In the genomic region with DNA sequence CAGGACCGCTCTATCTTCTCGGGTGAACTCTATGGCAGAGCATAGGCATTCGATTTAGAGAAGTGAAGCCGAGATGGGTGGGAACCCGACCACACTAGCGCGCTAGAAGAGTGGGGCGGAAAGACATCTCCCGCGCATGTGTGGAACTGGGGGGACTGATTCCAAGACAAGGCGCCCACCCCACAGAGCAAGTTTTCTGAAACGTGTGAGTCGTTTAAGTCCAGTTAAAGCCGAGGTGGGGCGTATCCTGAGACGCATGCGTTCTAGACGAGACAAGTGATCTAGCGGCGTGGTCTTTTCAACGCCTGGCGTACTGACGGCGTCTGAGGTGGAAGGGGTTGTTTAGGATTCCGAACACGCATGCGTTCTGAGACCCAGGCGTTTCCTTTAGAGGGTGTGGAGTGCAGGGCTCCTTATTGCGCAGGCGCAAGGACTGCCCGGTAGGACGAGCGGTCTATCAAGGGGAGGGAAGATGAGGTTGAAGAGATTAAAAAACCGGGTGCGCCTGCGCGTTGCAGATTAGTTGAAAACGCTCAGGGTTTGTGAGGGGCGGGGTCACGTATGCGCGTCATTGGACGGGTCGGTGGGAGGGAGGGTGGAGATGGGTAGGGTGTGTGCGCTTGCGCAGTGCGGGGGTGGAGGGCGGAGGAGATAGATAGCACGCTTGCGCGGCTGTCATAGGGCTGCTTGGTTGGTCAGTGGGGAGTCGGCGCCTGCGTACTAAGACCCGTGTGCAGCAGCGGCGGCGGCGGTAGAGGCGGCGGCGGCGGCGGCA, we compare ENCODE assay signal across 8 cellular contexts. TPM values are rescaled to one million over a fixed set of nuclear protein-coding genes. Genes with fewer than 3 reads are reported as not detected.
DNase-seq lines count a peak whose midpoint lies in the region; ATAC-seq, FAIRE-seq and TF ChIP-seq lines count a peak whose summit lies in the region.

TSS of gene EIF5A (plus strand) at position 718 of the 775 bp plus-strand sequence. CDS start 2,008 bp downstream, outside the sequence.

- H3K79me2 ChIP-seq in HepG2 (ENCODE audit: insufficient read depth, low read length) = peaks cover 40% of the 10 kb centered on the region

- no peak within 1 kb of the TSS for H2AFZ ChIP-seq in HepG2 (ENCODE audit: low read length)

- intact Hi-C loops in HepG2 (cut with micrococcal nuclease; ENCODE audit: unreplicated experiment) = no loop called here

- in situ Hi-C loops in HepG2 (cut with HindIII; ENCODE audit: extremely low pct_ligation_motif_present, low pct_unique_long_range_greater_than_20kb) = no loop called here

- H3K4me1 ChIP-seq in HepG2 (ENCODE audit: insufficient read depth, low read length) = peaks cover 38% of the 10 kb centered on the region

- H3K9ac ChIP-seq in HepG2 (ENCODE audit: insufficient read depth, low read depth, low read length) = peak within 1 kb of the TSS; percentile 94

- CTCF ChIA-PET in HepG2 (lab: Yijun Ruan, JAX; ENCODE audit: low intra/inter-chr PET ratio, low total read pairs) = no interaction called here

- POLR2A ChIA-PET in HepG2 (lab: Yijun Ruan, JAX) = no interaction called here

- no peak for TF ChIP-seq CTCF in C4-2B (conservative IDR thresholded peaks at IDR 0.05)
- TF ChIP-seq CTCF in HepG2 (CRISPR knock-in tag; IDR thresholded peaks at IDR 0.05) = peak; percentile 15; the same call in 1 of the 2 replicates

- no peaks in the 10 kb centered on the region for H3K9me3 ChIP-seq in HepG2 (ENCODE audit: low read length)

- peak; percentile 100 for FAIRE-seq in HepG2 (lab: Jason Lieb, UNC)

- DNase-seq in NCI-H82 (lab: John Stamatoyannopoulos, UW) (peak; percentile 100), dermis blood vessel endothelial cell (peak; percentile 100), HepG2 (ENCODE audit: low spot score) (peak; percentile 100)
- peak; percentile 100 for DNase-seq in activated CD4-positive, alpha-beta T cell treated with anti-CD3 and anti-CD28 coated beads, Interleukin-2, amount 50 U/mL, for 48 hours
- peak; percentile 100 for DNase-seq in stimulated activated CD4-positive, alpha-beta T cell treated with anti-CD3 and anti-CD28 coated beads, Interleukin-4, amount 100 ng/mL, for 1 hour

- no peaks in the 10 kb centered on the region for H3K27me3 ChIP-seq in HepG2 (ENCODE audit: control insufficient read depth in 1 of 2, insufficient read depth in 2 of 2, low read length in 2 of 2)

- TSS peak; percentile 76 for BruUV-seq in HepG2 (replicated peaks; lab: Mats Ljungman, UMichigan)

- peak within 1 kb of the TSS; percentile 99 for H3K27ac ChIP-seq in C4-2B
- H3K27ac ChIP-seq in HepG2 (ENCODE audit: extremely low read length, insufficient read depth, low read length) = peak within 1 kb of the TSS; percentile 96

- 1% methylated on average over 11 of the region's 64 CpGs for WGBS in HepG2 (ENCODE audit: low lambda C conversion rate)

- TF ChIP-seq EP300 in HepG2 (IDR thresholded peaks at IDR 0.05; ENCODE audit: low read depth in 2 of 2, low read length in 2 of 2) (no peak), HepG2 (CRISPR knock-in tag; IDR thresholded peaks at IDR 0.05; ENCODE audit: borderline replicate concordance) (no peak; the same call in 1 of the 2 replicates)

- ATAC-seq in GM19395 (IDR thresholded peaks at IDR 0.05; ENCODE audit: unreplicated experiment) = peak; percentile 72
- ATAC-seq in HG03565 (IDR thresholded peaks at IDR 0.05; ENCODE audit: unreplicated experiment) = peak; percentile 64
- ATAC-seq in HepG2 = peak; percentile 80

- peak; percentile 82 to 86 for TF ChIP-seq POLR2A in HepG2 (IDR thresholded peaks at IDR 0.05; ENCODE audit: insufficient read depth in 1 of 2, low read depth in 2 of 2, low read length in 2 of 2)

- no peak for TF ChIP-seq RAD21 in HepG2 (CRISPR knock-in tag; IDR thresholded peaks at IDR 0.05)

- peak within 1 kb of the TSS; percentile 64 to 84 (median 77) for H3K4me3 ChIP-seq in HepG2 (replicated peaks in 1 of 3; ENCODE audit: insufficient read depth in 1 of 3, low read depth in 2 of 3, low read length in 3 of 3)

- H3K4me2 ChIP-seq in HepG2 (ENCODE audit: low read depth, low read length) = peak within 1 kb of the TSS; percentile 90

- H3K36me3 ChIP-seq in HepG2 (replicated peaks in 1 of 2; ENCODE audit: control insufficient read depth in 1 of 2, insufficient read depth in 2 of 2, low read length in 2 of 2) = peaks cover 14 to 27% of the 10 kb centered on the region in 2 experiments

- peaks cover 37% of the 10 kb centered on the region for H4K20me1 ChIP-seq in HepG2 (ENCODE audit: insufficient read depth, low read length)

TF ChIP-seq in HepG2, 621 proteins besides CTCF, POLR2A, EP300 and RAD21 (continues in another document):
- peak; percentile 84 for TF ChIP-seq SAP130 (CRISPR knock-in tag; IDR thresholded peaks at IDR 0.05; ENCODE audit: low read depth)
- TF ChIP-seq RFX5 (IDR thresholded peaks at IDR 0.05; ENCODE audit: low read depth, low read length) = 0 out of 2 replicates have a peak, but pooled peaks have one; percentile 18
- TF ChIP-seq RARA (CRISPR knock-in tag; IDR thresholded peaks at IDR 0.05) = 0 out of 2 replicates have a peak, but pooled peaks have one; percentile 8
- TF ChIP-seq PRDM4 (CRISPR knock-in tag; IDR thresholded peaks at IDR 0.05; ENCODE audit: borderline replicate concordance) = no peak
- TF ChIP-seq NR2C2 (CRISPR knock-in tag; IDR thresholded peaks at IDR 0.05; ENCODE audit: borderline replicate concordance) = peak; percentile 77
- TF ChIP-seq, protein P1, sequence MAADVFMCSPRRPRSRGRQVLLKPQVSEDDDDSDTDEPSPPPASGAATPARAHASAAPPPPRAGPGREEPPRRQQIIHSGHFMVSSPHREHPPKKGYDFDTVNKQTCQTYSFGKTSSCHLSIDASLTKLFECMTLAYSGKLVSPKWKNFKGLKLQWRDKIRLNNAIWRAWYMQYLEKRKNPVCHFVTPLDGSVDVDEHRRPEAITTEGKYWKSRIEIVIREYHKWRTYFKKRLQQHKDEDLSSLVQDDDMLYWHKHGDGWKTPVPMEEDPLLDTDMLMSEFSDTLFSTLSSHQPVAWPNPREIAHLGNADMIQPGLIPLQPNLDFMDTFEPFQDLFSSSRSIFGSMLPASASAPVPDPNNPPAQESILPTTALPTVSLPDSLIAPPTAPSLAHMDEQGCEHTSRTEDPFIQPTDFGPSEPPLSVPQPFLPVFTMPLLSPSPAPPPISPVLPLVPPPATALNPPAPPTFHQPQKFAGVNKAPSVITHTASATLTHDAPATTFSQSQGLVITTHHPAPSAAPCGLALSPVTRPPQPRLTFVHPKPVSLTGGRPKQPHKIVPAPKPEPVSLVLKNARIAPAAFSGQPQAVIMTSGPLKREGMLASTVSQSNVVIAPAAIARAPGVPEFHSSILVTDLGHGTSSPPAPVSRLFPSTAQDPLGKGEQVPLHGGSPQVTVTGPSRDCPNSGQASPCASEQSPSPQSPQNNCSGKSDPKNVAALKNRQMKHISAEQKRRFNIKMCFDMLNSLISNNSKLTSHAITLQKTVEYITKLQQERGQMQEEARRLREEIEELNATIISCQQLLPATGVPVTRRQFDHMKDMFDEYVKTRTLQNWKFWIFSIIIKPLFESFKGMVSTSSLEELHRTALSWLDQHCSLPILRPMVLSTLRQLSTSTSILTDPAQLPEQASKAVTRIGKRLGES (CRISPR knock-in tag; IDR thresholded peaks at IDR 0.05; ENCODE audit: borderline replicate concordance) = no peak
- 0 out of 2 replicates have a peak, but pooled peaks have one; percentile 74 for TF ChIP-seq ZNF34 (CRISPR knock-in tag; IDR thresholded peaks at IDR 0.05; ENCODE audit: borderline replicate concordance)
- no peak for TF ChIP-seq ZNF674 (CRISPR knock-in tag; IDR thresholded peaks at IDR 0.05; ENCODE audit: low read depth)

RNA-seq across cellular contexts. Expression of gene EIF5A, which starts in this region (rescaled TPM):
- 416 and 525 TPM in 2 replicates for total RNA-seq in dermis blood vessel endothelial cell
- total RNA-seq in HepG2 (2016; rRNA removed; fragmentation: Illumina TruSeq; extraction: Trizol) = 319 and 367 TPM in 2 replicates
- 181 and 202 TPM in 2 replicates for total RNA-seq in HepG2 (2016; cell fraction: cytosol; rRNA removed; fragmentation: Illumina TruSeq; extraction: Trizol; ENCODE audit: low read depth)
- 326 and 331 TPM in 2 replicates for total RNA-seq in HepG2 (2016; cell fraction: insoluble cytoplasmic fraction; rRNA removed; fragmentation: Illumina TruSeq; extraction: Trizol)
- total RNA-seq in HepG2 (2016; cell fraction: membrane; rRNA removed; fragmentation: Illumina TruSeq; extraction: Trizol) = 297 and 318 TPM in 2 replicates
- total RNA-seq in HepG2 (2016; cell fraction: nucleus; rRNA removed; fragmentation: Illumina TruSeq; extraction: Trizol) = 155 and 177 TPM in 2 replicates
- 280 and 337 TPM in 2 replicates for polyA plus RNA-seq in HepG2 (2011; rRNA removed)
- 359 and 386 TPM in 2 replicates for polyA plus RNA-seq in HepG2 (2011; cell fraction: cytosol; rRNA removed)
- 222 and 229 TPM in 2 replicates for polyA plus RNA-seq in HepG2 (2011; cell fraction: nucleus; rRNA removed)
- polyA plus RNA-seq in HepG2 (2012) = 346 and 360 TPM in 2 replicates
- 332 and 358 TPM in 2 replicates for polyA plus RNA-seq in HepG2 (2016; cell fraction: cytosol; fragmentation: Illumina TruSeq; extraction: Trizol; ENCODE audit: low read depth)
- polyA plus RNA-seq in HepG2 (2016; cell fraction: insoluble cytoplasmic fraction; fragmentation: Illumina TruSeq; extraction: Trizol; ENCODE audit: low read depth) = 655 and 754 TPM in 2 replicates
- 458 and 466 TPM in 2 replicates for polyA plus RNA-seq in HepG2 (2016; cell fraction: membrane; fragmentation: Illumina TruSeq; extraction: Trizol; ENCODE audit: low read depth)
- 478 and 490 TPM in 2 replicates for polyA plus RNA-seq in HepG2 (2016; cell fraction: nucleus; fragmentation: Illumina TruSeq; extraction: Trizol; ENCODE audit: insufficient read depth, low read depth)
- 353 and 1,132 TPM in 2 replicates for polyA minus RNA-seq in HepG2 (2011; rRNA and poly(A)+ RNA removed; ENCODE audit: low replicate concordance)
- 190 and 222 TPM in 2 replicates for polyA minus RNA-seq in HepG2 (2011; cell fraction: cytosol; rRNA and poly(A)+ RNA removed)
- 105 and 111 TPM in 2 replicates for polyA minus RNA-seq in HepG2 (2011; cell fraction: nucleus; rRNA and poly(A)+ RNA removed)

Comparison
In these comparisons a context has a peak if more than half of its experiments do, and no peak if none do; other contexts are left out.
1. Peak in every context shown above with its lines: DNase-seq, ATAC-seq, H3K4me3 ChIP-seq and H3K27ac ChIP-seq.